Comparison of ENCODE assay signal across 29 cellular contexts in genomic region chrX:71919886-71920285, GRCh38.
"Had no signal": no experiment of that assay in that cellular context is flagged by ENCODE, and none has a peak within 500 bp of the region (broad histone marks: within the 10 kb centered on the region; RNA-seq: fewer than 3 reads in every experiment).

No MANE protein-coding gene starts in this region.

- H3K9me3 ChIP-seq: body of pancreas, heart left ventricle, right lobe of liver, thoracic aorta had no signal

- H3K9me3 Mint-ChIP-seq: activated naive CD4-positive, alpha-beta T cell treated with anti-CD3 and anti-CD28 coated beads, Interleukin-2, amount 50 U/mL, for 72 hours; activated T-cell treated with anti-CD3 and anti-CD28 coated beads, Interleukin-2, amount 50 U/mL, for 72 hours; immature natural killer cell; natural killer cell treated with Interleukin-12 subunit alpha and Interleukin-12 subunit beta and Interleukin-15 and Interleukin-18, amount 100 ng/mL, for 72 hours; stimulated activated effector memory CD8-positive, alpha-beta T cell treated with anti-CD3 and anti-CD28 coated beads, Interleukin-12 subunit alpha, Interleukin-12 subunit beta, amount 100 ng/mL, for 72 hours; stimulated activated naive CD8-positive, alpha-beta T cell treated with anti-CD3 and anti-CD28 coated beads, Interleukin-15, Interleukin-2, amounts not matched to agents 100 ng/mL and 50 ng/mL, for 24 hours had no signal

- H3K4me1 ChIP-seq: body of pancreas, heart left ventricle, right lobe of liver had no signal

- H3K4me3 Mint-ChIP-seq: activated CD8-positive, alpha-beta memory T cell treated with anti-CD3 and anti-CD28 coated beads, Interleukin-2, amount 10 ng/mL, durations not matched to agents 7 days and 5 days; activated CD8-positive, alpha-beta T cell treated with anti-CD3 and anti-CD28 coated beads, Interleukin-2, amount 10 ng/mL, durations not matched to agents 7 days and 5 days; activated T-cell treated with anti-CD3 and anti-CD28 coated beads, Interleukin-2, amount 50 U/mL, for 72 hours; immature natural killer cell; natural killer cell treated with Interleukin-12 subunit alpha and Interleukin-12 subunit beta and Interleukin-15 and Interleukin-18, amount 100 ng/mL, for 72 hours; stimulated activated effector memory CD8-positive, alpha-beta T cell treated with anti-CD3 and anti-CD28 coated beads, Interleukin-12 subunit alpha, Interleukin-12 subunit beta, amount 100 ng/mL, for 72 hours; stimulated activated naive CD8-positive, alpha-beta T cell treated with anti-CD3 and anti-CD28 coated beads, Interleukin-15, Interleukin-2, amounts not matched to agents 100 ng/mL and 50 ng/mL, for 24 hours had no signal

- H3K27ac ChIP-seq: body of pancreas, right lobe of liver, skin epidermis, thoracic aorta, VCaP had no signal

- ATAC-seq: activated CD8-positive, alpha-beta memory T cell treated with anti-CD3 and anti-CD28 coated beads, Interleukin-2, amount 10 ng/mL, durations not matched to agents 7 days and 5 days; activated CD8-positive, alpha-beta T cell treated with anti-CD3 and anti-CD28 coated beads, Interleukin-2, amount 10 ng/mL, durations not matched to agents 7 days and 5 days; activated naive CD4-positive, alpha-beta T cell treated with anti-CD3 and anti-CD28 coated beads, Interleukin-2, amount 50 U/mL, for 72 hours; activated T-cell treated with anti-CD3 and anti-CD28 coated beads, Interleukin-2, amount 50 U/mL, for 72 hours; body of pancreas; heart left ventricle; left colon; natural killer cell treated with Interleukin-12 subunit alpha and Interleukin-12 subunit beta and Interleukin-15 and Interleukin-18, amount 100 ng/mL, for 72 hours; right lobe of liver; stimulated activated effector memory CD8-positive, alpha-beta T cell treated with anti-CD3 and anti-CD28 coated beads, Interleukin-12 subunit alpha, Interleukin-12 subunit beta, amount 100 ng/mL, for 72 hours had no signal

- H3K27me3 Mint-ChIP-seq: progenitor cell of endocrine pancreas had no signal

- FAIRE-seq: endothelial cell of umbilical vein, kidney, TTC549, urothelium cell line had no signal

- DNase-seq: activated CD4-positive, alpha-beta T cell treated with anti-CD3 and anti-CD28 coated beads for 1 hour; activated CD8-positive, alpha-beta memory T cell treated with anti-CD3 and anti-CD28 coated beads, Interleukin-2, amount 10 ng/mL, durations not matched to agents 7 days and 5 days; activated CD8-positive, alpha-beta T cell treated with anti-CD3 and anti-CD28 coated beads, Interleukin-2, amount 10 ng/mL, durations not matched to agents 7 days and 5 days; activated naive CD4-positive, alpha-beta T cell; activated T-cell treated with anti-CD3 and anti-CD28 coated beads, Interleukin-2, amount 50 U/mL, for 72 hours; anterior cingulate cortex; body of pancreas; cerebellar nuclear complex; cortex of kidney; heart left ventricle; hypothalamus; immature natural killer cell; kidney; left colon; mammary epithelial cell; right lobe of liver; stimulated activated CD4-positive, alpha-beta T cell treated with anti-CD3 and anti-CD28 coated beads, Interleukin-4, amount 100 ng/mL, for 24 hours; T-helper 9 cell had no signal

- H3K27ac Mint-ChIP-seq: activated CD8-positive, alpha-beta memory T cell treated with anti-CD3 and anti-CD28 coated beads, Interleukin-2, amount 10 ng/mL, durations not matched to agents 7 days and 5 days; activated CD8-positive, alpha-beta T cell treated with anti-CD3 and anti-CD28 coated beads, Interleukin-2, amount 10 ng/mL, durations not matched to agents 7 days and 5 days; activated naive CD4-positive, alpha-beta T cell treated with anti-CD3 and anti-CD28 coated beads, Interleukin-2, amount 50 U/mL, for 72 hours; activated T-cell treated with anti-CD3 and anti-CD28 coated beads, Interleukin-2, amount 50 U/mL, for 72 hours; immature natural killer cell; natural killer cell treated with Interleukin-12 subunit alpha and Interleukin-12 subunit beta and Interleukin-15 and Interleukin-18, amount 100 ng/mL, for 72 hours; progenitor cell of endocrine pancreas; stimulated activated effector memory CD8-positive, alpha-beta T cell treated with anti-CD3 and anti-CD28 coated beads, Interleukin-12 subunit alpha, Interleukin-12 subunit beta, amount 100 ng/mL, for 72 hours; stimulated activated naive CD8-positive, alpha-beta T cell treated with anti-CD3 and anti-CD28 coated beads, Interleukin-15, Interleukin-2, amounts not matched to agents 100 ng/mL and 50 ng/mL, for 24 hours had no signal

- H3K4me3 ChIP-seq: body of pancreas, heart left ventricle, right lobe of liver, skin epidermis, thoracic aorta had no signal

- H3K36me3 ChIP-seq: heart left ventricle, right lobe of liver, thoracic aorta had no signal

- H3K36me3 Mint-ChIP-seq: activated CD8-positive, alpha-beta memory T cell treated with anti-CD3 and anti-CD28 coated beads, Interleukin-2, amount 10 ng/mL, durations not matched to agents 7 days and 5 days; activated naive CD4-positive, alpha-beta T cell treated with anti-CD3 and anti-CD28 coated beads, Interleukin-2, amount 50 U/mL, for 72 hours; immature natural killer cell; natural killer cell treated with Interleukin-12 subunit alpha and Interleukin-12 subunit beta and Interleukin-15 and Interleukin-18, amount 100 ng/mL, for 72 hours; stimulated activated effector memory CD8-positive, alpha-beta T cell treated with anti-CD3 and anti-CD28 coated beads, Interleukin-12 subunit alpha, Interleukin-12 subunit beta, amount 100 ng/mL, for 72 hours had no signal

- H3K27me3 ChIP-seq: body of pancreas, right lobe of liver had no signal

- H3K4me1 Mint-ChIP-seq: activated CD8-positive, alpha-beta memory T cell treated with anti-CD3 and anti-CD28 coated beads, Interleukin-2, amount 10 ng/mL, durations not matched to agents 7 days and 5 days; immature natural killer cell; stimulated activated effector memory CD8-positive, alpha-beta T cell treated with anti-CD3 and anti-CD28 coated beads, Interleukin-12 subunit alpha, Interleukin-12 subunit beta, amount 100 ng/mL, for 72 hours had no signal
